In the genomic region with DNA sequence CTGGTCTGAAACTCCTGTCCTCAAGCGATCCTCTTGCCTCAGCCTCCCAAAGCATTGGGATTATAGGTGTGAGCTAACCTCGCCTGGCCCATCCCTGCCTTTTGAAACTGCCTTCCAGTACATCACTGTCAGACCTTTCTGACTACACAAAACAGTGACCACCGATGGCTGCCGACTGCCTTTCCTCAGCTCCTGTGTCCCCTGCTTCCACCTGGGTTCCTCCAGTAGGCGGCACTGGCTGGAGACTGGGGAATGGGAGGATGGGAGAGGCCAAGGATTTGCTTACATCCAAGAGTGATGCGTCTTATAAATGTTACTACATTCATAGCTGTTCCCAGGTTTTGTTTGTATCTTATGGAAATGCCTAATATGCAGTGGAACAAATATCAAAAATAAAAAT, we compare ENCODE assay signal across 1 cellular context.
TF ChIP-seq lines count a peak whose summit lies in the region.

No MANE protein-coding gene starts in this region.

TF ChIP-seq in GM23338, 12 proteins besides CTCF, POLR2A, EP300 and RAD21 (continued from another document):
- TF ChIP-seq ZNF114 (CRISPR knock-in tag; IDR thresholded peaks at IDR 0.05) (no peak), CREB1 (CRISPR knock-in tag; IDR thresholded peaks at IDR 0.05; ENCODE audit: low read depth) (no peak)
